1 cellular context compared by ENCODE assay signal in genomic region chr9:34570422-34571179, GRCh38.
TF ChIP-seq lines count a peak whose summit lies in the region.

No MANE protein-coding gene starts in this region.

TF ChIP-seq in SK-N-SH, 30 proteins besides CTCF, POLR2A, EP300 and RAD21:
- TF ChIP-seq REST (IDR thresholded peaks at IDR 0.05; ENCODE audit: low read depth, low read length) (no peak), MXI1 (IDR thresholded peaks at IDR 0.05; ENCODE audit: low read depth, low read length) (peak; percentile 73; the same call in 1 of the 2 replicates), CHD2 (IDR thresholded peaks at IDR 0.05; ENCODE audit: low read length, partially characterized antibody) (peak; percentile 24), RCOR1 (IDR thresholded peaks at IDR 0.05; ENCODE audit: low read length) (peak; percentile 65; the same call in 1 of the 2 replicates), USF1 (IDR thresholded peaks at IDR 0.05; ENCODE audit: borderline replicate concordance, low read depth) (no peak)
TF ChIP-seq in SK-N-SH: peak in this region for 3.
